Comparison of ENCODE assay signal across 29 cellular contexts in genomic region chr18:7438631-7439030, GRCh38.
"Had no signal": no experiment of that assay in that cellular context is flagged by ENCODE, and none has a peak within 500 bp of the region (broad histone marks: within the 10 kb centered on the region; RNA-seq: fewer than 3 reads in every experiment).

No MANE protein-coding gene starts in this region.

- H3K36me3 ChIP-seq: colonic mucosa, esophagus squamous epithelium, lower lobe of right lung, neutrophil, right lobe of liver, suprapubic skin, transverse colon, upper lobe of right lung, vagina had no signal

- H3K9me3 ChIP-seq: colonic mucosa, esophagus squamous epithelium, lower lobe of right lung, neutrophil, right lobe of liver, suprapubic skin, transverse colon, upper lobe of right lung, vagina had no signal

- ATAC-seq: left colon; left ventricle myocardium superior; lower lobe of right lung; naive thymus-derived CD4-positive, alpha-beta T cell; right lobe of liver; stimulated activated naive CD8-positive, alpha-beta T cell treated with anti-CD3 and anti-CD28 coated beads, Interleukin-15, amount 100 ng/mL, for 72 hours; upper lobe of right lung had no signal

- H3K9me3 Mint-ChIP-seq: dendritic cell treated with granulocyte-macrophage colony-stimulating factor and Interleukin-4, amounts not matched to agents 40 ng/mL and 50 ng/mL, for 4 days; memory B cell; stimulated activated naive CD8-positive, alpha-beta T cell treated with anti-CD3 and anti-CD28 coated beads, Interleukin-15, amount 100 ng/mL, for 72 hours had no signal

- H3K79me2 ChIP-seq: parathyroid adenoma had no signal

- H2AFZ ChIP-seq: parathyroid adenoma had no signal

- H3K27ac Mint-ChIP-seq: dendritic cell treated with granulocyte-macrophage colony-stimulating factor and Interleukin-4, amounts not matched to agents 40 ng/mL and 50 ng/mL, for 4 days; immature natural killer cell; memory B cell; naive thymus-derived CD4-positive, alpha-beta T cell; progenitor cell of endocrine pancreas; stimulated activated naive CD8-positive, alpha-beta T cell treated with anti-CD3 and anti-CD28 coated beads, Interleukin-15, amount 100 ng/mL, for 72 hours had no signal

- H3K27me3 ChIP-seq: colonic mucosa, esophagus squamous epithelium, neutrophil, right lobe of liver, suprapubic skin, transverse colon, upper lobe of right lung, vagina had no signal

- H3K4me3 Mint-ChIP-seq: dendritic cell treated with granulocyte-macrophage colony-stimulating factor and Interleukin-4, amounts not matched to agents 40 ng/mL and 50 ng/mL, for 4 days; immature natural killer cell; memory B cell; naive thymus-derived CD4-positive, alpha-beta T cell; stimulated activated naive CD8-positive, alpha-beta T cell treated with anti-CD3 and anti-CD28 coated beads, Interleukin-15, amount 100 ng/mL, for 72 hours had no signal

- H3K27me3 Mint-ChIP-seq: dendritic cell treated with granulocyte-macrophage colony-stimulating factor and Interleukin-4, amounts not matched to agents 40 ng/mL and 50 ng/mL, for 4 days; memory B cell; progenitor cell of endocrine pancreas; stimulated activated naive CD8-positive, alpha-beta T cell treated with anti-CD3 and anti-CD28 coated beads, Interleukin-15, amount 100 ng/mL, for 72 hours had no signal

- H3K4me3 ChIP-seq: colonic mucosa, esophagus squamous epithelium, lower lobe of right lung, right lobe of liver, suprapubic skin, transverse colon, upper lobe of right lung, vagina had no signal

- H3K4me1 ChIP-seq: colonic mucosa, esophagus squamous epithelium, lower lobe of right lung, parathyroid adenoma, right lobe of liver, suprapubic skin, transverse colon, upper lobe of right lung, vagina had no signal

- H3K27ac ChIP-seq: colonic mucosa, esophagus squamous epithelium, lower lobe of right lung, neutrophil, parathyroid adenoma, right lobe of liver, suprapubic skin, transverse colon, upper lobe of right lung, vagina had no signal

- H3K36me3 Mint-ChIP-seq: memory B cell; naive thymus-derived CD4-positive, alpha-beta T cell had no signal

- H3K9ac ChIP-seq: parathyroid adenoma had no signal

- DNase-seq: colonic mucosa; effector CD8-positive, alpha-beta T cell; erythroblast; esophagus squamous epithelium; hypothalamus; immature natural killer cell; islet precursor cell; kidney glomerular epithelial cell; left colon; left ventricle myocardium superior; lower lobe of right lung; naive thymus-derived CD4-positive, alpha-beta T cell; right lobe of liver; small intestine; stimulated activated CD4-positive, alpha-beta T cell treated with anti-CD3 and anti-CD28 coated beads, Interleukin-12 subunit alpha, Interleukin-12 subunit beta, amount 100 ng/mL, for 4 hours; stimulated activated CD4-positive, alpha-beta T cell treated with anti-CD3 and anti-CD28 coated beads, Interleukin-1b, Interleukin-23, amount 100 ng/mL, for 48 hours; stimulated activated CD4-positive, alpha-beta T cell treated with anti-CD3 and anti-CD28 coated beads, Interleukin-4, amount 100 ng/mL, for 1 hour; stimulated activated CD8-positive, alpha-beta memory T cell treated with anti-CD3 and anti-CD28 coated beads, Interleukin-4, amount 100 ng/mL, for 48 hours; stimulated activated naive CD4-positive, alpha-beta T cell; stimulated activated naive CD8-positive, alpha-beta T cell treated with anti-CD3 and anti-CD28 coated beads, Interleukin-15, amount 100 ng/mL, for 72 hours; transverse colon; upper lobe of right lung had no signal

- H3K4me1 Mint-ChIP-seq: immature natural killer cell; memory B cell; stimulated activated naive CD8-positive, alpha-beta T cell treated with anti-CD3 and anti-CD28 coated beads, Interleukin-15, amount 100 ng/mL, for 72 hours had no signal
